ENCODE assay signal across 17 cellular contexts in genomic region chr5:59119480-59119879, GRCh38.
A peak's percentile ranks its signal among the peaks of the same experiment; 100 is the strongest.
DNase-seq lines count a peak whose midpoint lies in the region; ATAC-seq and TF ChIP-seq lines count a peak whose summit lies in the region.
"Had no signal": no experiment of that assay in that cellular context is flagged by ENCODE, and none has a peak within 500 bp of the region (broad histone marks: within the 10 kb centered on the region; RNA-seq: fewer than 3 reads in every experiment).

No MANE protein-coding gene starts in this region.

- no CpG with 5 or more reads among the region's 1 CpG for WGBS in IMR-90 (ENCODE audit: extremely low coverage in 2 of 2, insufficient read length in 1 of 2), 2 experiments
- WGBS in psoas muscle, 3 donors: 95 to 99% (median 98%) methylated on average over 1 of the region's 1 CpG

- H3K9me2 ChIP-seq in neural cell (ENCODE audit: insufficient read depth, low read length): no peaks in the 10 kb centered on the region

- in situ Hi-C loops in IMR-90 (cut with MboI; ENCODE audit: low sequenced_read_pairs): no loop called here

- no peak overlapping the region for H4K91ac ChIP-seq in IMR-90 (ENCODE audit: insufficient read depth, low read depth, low read length)

- H3F3A ChIP-seq in neural cell (ENCODE audit: insufficient read depth, low read length, poor library complexity, severe bottlenecking): no peaks in the 10 kb centered on the region

- no peak overlapping the region for H3K4ac ChIP-seq in IMR-90 (ENCODE audit: low read depth, low read length)

- TF ChIP-seq RAD21 in IMR-90 (IDR thresholded peaks at IDR 0.05; ENCODE audit: low read length): no peak
- TF ChIP-seq RAD21 in neural cell (conservative IDR thresholded peaks at IDR 0.05): no peak

- DNase-seq in IMR-90 (no peak), psoas muscle (no peak), H7 (no peak), RKO (ENCODE audit: low spot score) (no peak)
- no peak for DNase-seq in activated naive CD4-positive, alpha-beta T cell treated with anti-CD3 and anti-CD28 coated beads, Interleukin-2, amount 50 U/mL, for 72 hours (ENCODE audit: low spot score in 2 of 2)
- DNase-seq: 8988T; AML-193; Caco-2; Calu3; CD4-positive, alpha-beta T cell; CD8-positive, alpha-beta T cell; DMS79 treated with DMSO at 0.1 percent for 48 hours; GF-D8 had no signal

- H3K4me1 ChIP-seq in IMR-90 (ENCODE audit: control insufficient read depth, insufficient read depth, low read length) (peaks cover 6% of the 10 kb centered on the region), psoas muscle (peaks cover 85% of the 10 kb centered on the region)

- no peak for TF ChIP-seq POLR2A in IMR-90 (IDR thresholded peaks at IDR 0.05; ENCODE audit: low read depth, low read length)

- no peaks in the 10 kb centered on the region for H3K27me3 ChIP-seq in IMR-90 (ENCODE audit: control insufficient read depth, insufficient read depth, low read length)
- H3K27me3 ChIP-seq in neural cell (ENCODE audit: insufficient read depth, low read depth, low read length): no peaks in the 10 kb centered on the region
- H3K27me3 ChIP-seq in psoas muscle (ENCODE audit: insufficient read depth in 3 of 3, low read length in 2 of 3): no peaks in the 10 kb centered on the region
- no peaks in the 10 kb centered on the region for H3K27me3 ChIP-seq in H7 (ENCODE audit: control insufficient read depth, insufficient read depth, low read length)
- H3K27me3 ChIP-seq: BLaER1 treated with 17β-estradiol and CSF1 and Interleukin-3, amounts not matched to agents 10 nM and 100 nM had no signal

- intact Hi-C loops in IMR-90 (cut with micrococcal nuclease) (no loop called here), psoas muscle (cut with DNase I) (no loop called here)

- no peak overlapping the region for H3K27ac Mint-ChIP-seq in activated naive CD4-positive, alpha-beta T cell treated with anti-CD3 and anti-CD28 coated beads, Interleukin-2, amount 50 U/mL, for 72 hours
- H3K27ac Mint-ChIP-seq: B cell; CD4-positive, alpha-beta T cell; CD8-positive, alpha-beta T cell had no signal

- H3K4me2 ChIP-seq in IMR-90 (ENCODE audit: low read depth, low read length) (no peak overlapping the region), neural cell (ENCODE audit: low read length) (no peak overlapping the region)
- H3K4me2 ChIP-seq: BLaER1 treated with 17β-estradiol and CSF1 and Interleukin-3, amounts not matched to agents 10 nM and 100 nM had no signal

- H2BK20ac ChIP-seq in IMR-90 (ENCODE audit: low read depth, low read length): no peak overlapping the region

- no peaks in the 10 kb centered on the region for H3K79me1 ChIP-seq in IMR-90 (ENCODE audit: low read depth in 1 of 2, low read length in 2 of 2)

- TF ChIP-seq CTCF in IMR-90 (conservative IDR thresholded peaks at IDR 0.05; ENCODE audit: low read depth, low read length) (no peak), neural cell (IDR thresholded peaks at IDR 0.05; ENCODE audit: poor library complexity, severe bottlenecking) (no peak), psoas muscle (IDR thresholded peaks at IDR 0.05) (no peak)

- H4K8ac ChIP-seq in IMR-90 (ENCODE audit: low read depth in 2 of 2, low read length in 2 of 2): no peak overlapping the region

- peak overlapping the region; percentile 25; the same call in 1 of the 3 replicates for H2BK15ac ChIP-seq in IMR-90 (ENCODE audit: low read depth, low read length)

- H2BK5ac ChIP-seq in IMR-90 (ENCODE audit: low read depth, low read length, poor library complexity, severe bottlenecking): no peak overlapping the region

- H3K9me3 ChIP-seq in IMR-90 (ENCODE audit: control insufficient read depth, insufficient read depth, low read length): no peaks in the 10 kb centered on the region
- H3K9me3 ChIP-seq in neural cell (ENCODE audit: low read length): no peaks in the 10 kb centered on the region
- no peaks in the 10 kb centered on the region for H3K9me3 ChIP-seq in psoas muscle
- H3K9me3 ChIP-seq: BLaER1 treated with 17β-estradiol and CSF1 and Interleukin-3, amounts not matched to agents 10 nM and 100 nM; Caco-2 had no signal

- H3K23ac ChIP-seq in IMR-90 (ENCODE audit: low read depth, low read length): no peak overlapping the region

- ATAC-seq in IMR-90 (ENCODE audit: low read depth): no peak
- ATAC-seq in psoas muscle: no peak
- ATAC-seq in activated naive CD4-positive, alpha-beta T cell treated with anti-CD3 and anti-CD28 coated beads, Interleukin-2, amount 50 U/mL, for 72 hours: no peak
- ATAC-seq: CD8-positive, alpha-beta T cell had no signal

- no peak overlapping the region for H3K27ac ChIP-seq in IMR-90 (ENCODE audit: insufficient read depth, low read length)
- H3K27ac ChIP-seq in neural cell (ENCODE audit: low read length): no peak overlapping the region
- H3K27ac ChIP-seq in psoas muscle: peak overlapping the region; percentile 17
- H3K27ac ChIP-seq: BLaER1 treated with 17β-estradiol and CSF1 and Interleukin-3, amounts not matched to agents 10 nM and 100 nM; C4-2B had no signal

- BruUV-seq in IMR-90 (replicated peaks; lab: Mats Ljungman, UMichigan): no TSS peak

- POLR2A ChIA-PET in IMR-90 (lab: Charles Lee; ENCODE audit: unreplicated experiment): no interaction called here

- dilution Hi-C loops in IMR-90 (cut with HindIII; ENCODE audit: low sequenced_read_pairs, unreplicated experiment): no loop called here

- H3K9me1 ChIP-seq in IMR-90 (ENCODE audit: insufficient read depth, low read length): no peaks in the 10 kb centered on the region

- H3K14ac ChIP-seq in IMR-90 (replicated peaks; ENCODE audit: low read depth, low read length): no peak overlapping the region

- H3K4me3 ChIP-seq in IMR-90 (ENCODE audit: insufficient read depth, low read depth, low read length) (no peak overlapping the region), neural cell (ENCODE audit: low read length) (no peak overlapping the region), psoas muscle (no peak overlapping the region), H7 (ENCODE audit: insufficient read depth, low read depth, low read length) (no peak overlapping the region)
- H3K4me3 ChIP-seq: BLaER1 treated with 17β-estradiol and CSF1 and Interleukin-3, amounts not matched to agents 10 nM and 100 nM had no signal

- H2AK5ac ChIP-seq in IMR-90 (ENCODE audit: low read depth, low read length): 0 out of 2 replicates have a peak overlapping the region, but pooled peaks have one; percentile 40

- peak; percentile 51 for TF ChIP-seq EP300 in neural cell (conservative IDR thresholded peaks at IDR 0.05; ENCODE audit: poor library complexity, severe bottlenecking)

- no peak overlapping the region for H4K5ac ChIP-seq in IMR-90 (ENCODE audit: low read depth, low read length)

- no peaks in the 10 kb centered on the region for H3K79me2 ChIP-seq in neural cell (replicated peaks; ENCODE audit: insufficient read depth, low read length)

- no peaks in the 10 kb centered on the region for H4K20me1 ChIP-seq in IMR-90 (ENCODE audit: insufficient read depth, low read length)
- H4K20me1 ChIP-seq in neural cell (ENCODE audit: insufficient read depth): no peaks in the 10 kb centered on the region
- H4K20me1 ChIP-seq: BLaER1 treated with 17β-estradiol and CSF1 and Interleukin-3, amounts not matched to agents 10 nM and 100 nM had no signal

- no peak overlapping the region for H2AK9ac ChIP-seq in IMR-90 (replicated peaks; ENCODE audit: low read depth, low read length, poor library complexity)

- H2AFZ ChIP-seq in IMR-90 (replicated peaks; ENCODE audit: low read length, poor library complexity) (no peak overlapping the region), neural cell (ENCODE audit: low read depth, low read length) (no peak overlapping the region)

- H3K9ac ChIP-seq in IMR-90 (ENCODE audit: low read depth, low read length) (no peak overlapping the region), neural cell (ENCODE audit: low read length) (no peak overlapping the region)
- H3K9ac ChIP-seq: BLaER1 treated with 17β-estradiol and CSF1 and Interleukin-3, amounts not matched to agents 10 nM and 100 nM had no signal

- H3K18ac ChIP-seq in IMR-90 (ENCODE audit: low read depth, low read length): 0 out of 2 replicates have a peak overlapping the region, but pooled peaks have one; percentile 21

- peaks cover 0 to 10% of the 10 kb centered on the region in 2 donors for H3K9me3 Mint-ChIP-seq in activated naive CD4-positive, alpha-beta T cell treated with anti-CD3 and anti-CD28 coated beads, Interleukin-2, amount 50 U/mL, for 72 hours
- H3K9me3 Mint-ChIP-seq: CD4-positive, alpha-beta T cell; CD8-positive, alpha-beta T cell had no signal

- H3K36me3 Mint-ChIP-seq in activated naive CD4-positive, alpha-beta T cell treated with anti-CD3 and anti-CD28 coated beads, Interleukin-2, amount 50 U/mL, for 72 hours: peaks cover 0 to 13% of the 10 kb centered on the region in 2 donors
- H3K36me3 Mint-ChIP-seq: CD8-positive, alpha-beta T cell had no signal

- no peak overlapping the region for H3K56ac ChIP-seq in IMR-90 (ENCODE audit: extremely low read depth, insufficient read depth, low read length)

- CTCF ChIA-PET in IMR-90 (lab: Yijun Ruan, JAX): no interaction called here

- no peak overlapping the region for H2BK120ac ChIP-seq in IMR-90 (ENCODE audit: low read depth, low read length)

- H3K36me3 ChIP-seq in IMR-90 (ENCODE audit: control insufficient read depth, insufficient read depth, low read length): no peaks in the 10 kb centered on the region
- H3K36me3 ChIP-seq in neural cell (ENCODE audit: insufficient read depth, low read length): no peaks in the 10 kb centered on the region
- H3K36me3 ChIP-seq in psoas muscle (ENCODE audit: insufficient read depth in 1 of 2, low read depth in 1 of 2): no peaks in the 10 kb centered on the region
- no peaks in the 10 kb centered on the region for H3K36me3 ChIP-seq in H7 (replicated peaks; ENCODE audit: control insufficient read depth, insufficient read depth, low read length)
- H3K36me3 ChIP-seq: BLaER1 treated with 17β-estradiol and CSF1 and Interleukin-3, amounts not matched to agents 10 nM and 100 nM had no signal

TF ChIP-seq in IMR-90, 13 proteins besides CTCF, POLR2A, EP300 and RAD21 (continues in another document):
- TF ChIP-seq SMC3 (IDR thresholded peaks at IDR 0.05; ENCODE audit: low read depth, low read length) (no peak), MAFK (IDR thresholded peaks at IDR 0.05; ENCODE audit: low read depth, low read length) (no peak), NFE2L2 (IDR thresholded peaks at IDR 0.05; ENCODE audit: low read depth, low read length) (no peak), CHD1 (IDR thresholded peaks at IDR 0.05; ENCODE audit: low read depth, low read length) (no peak), BHLHE40 (IDR thresholded peaks at IDR 0.05; ENCODE audit: low read depth, low read length) (no peak), RFX5 (IDR thresholded peaks at IDR 0.05; ENCODE audit: low read depth, low read length) (no peak)

TF ChIP-seq in neural cell, 6 proteins besides CTCF, POLR2A, EP300 and RAD21 (continues in another document):
- peak; percentile 63 for TF ChIP-seq POLR2AphosphoS5 (IDR thresholded peaks at IDR 0.05)
